ENCODE assay signal across 8 cellular contexts in the genomic region with DNA sequence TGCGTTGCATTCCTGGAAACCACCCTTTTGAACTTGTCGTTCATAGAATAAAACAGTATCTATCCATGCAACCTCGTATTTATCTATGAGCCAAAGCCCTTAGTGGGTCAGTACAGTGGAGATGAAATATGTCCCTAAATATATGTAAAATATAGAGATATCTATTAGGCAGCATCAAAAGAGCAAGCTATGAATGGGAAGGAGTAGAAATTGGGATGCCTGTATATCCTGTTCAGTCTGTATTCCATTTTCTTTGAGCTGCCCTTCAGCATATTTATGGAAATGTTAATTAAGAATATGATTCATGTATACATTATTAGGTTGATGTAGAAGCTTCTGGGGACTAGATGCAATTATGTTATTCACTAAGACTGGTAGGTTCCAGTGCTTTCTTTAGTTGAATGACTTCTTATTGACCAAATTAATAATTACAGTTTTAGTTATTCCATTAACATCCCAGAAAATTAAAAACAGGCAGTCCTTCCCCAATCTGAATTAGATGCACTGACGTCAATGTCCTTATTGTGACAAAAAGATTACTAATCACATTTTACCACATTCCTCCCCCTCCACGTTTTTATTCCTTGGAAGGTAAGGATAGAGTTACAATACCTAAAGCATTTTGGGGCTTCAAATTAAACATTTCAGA.
"Had no signal": no experiment of that assay in that cellular context is flagged by ENCODE, and none has a peak within 500 bp of the region (broad histone marks: within the 10 kb centered on the region; RNA-seq: fewer than 3 reads in every experiment).

No MANE protein-coding gene starts in this region.

- H3K9me3 ChIP-seq: HAP-1 had no signal

- H3K36me3 ChIP-seq: HAP-1 had no signal

- H2AFZ ChIP-seq: GM23338 had no signal

- H3K4me2 ChIP-seq: GM23338 had no signal

- H3K4me3 ChIP-seq: GM23338, HAP-1 had no signal

- DNase-seq: GOT3, H7, H9, HCEC 1CT, HFFc6 had no signal

- ATAC-seq: GM23338, HCT116 had no signal
